Comparison of ENCODE assay signal across 12 cellular contexts in genomic region chr7:43600046-43600445, GRCh38.
"Had no signal": no experiment of that assay in that cellular context is flagged by ENCODE, and none has a peak within 500 bp of the region (broad histone marks: within the 10 kb centered on the region; RNA-seq: fewer than 3 reads in every experiment).

No MANE protein-coding gene starts in this region.

- H3K4me1 Mint-ChIP-seq: nephron progenitor cell had no signal

- DNase-seq: activated CD4-positive, alpha-beta T cell treated with anti-CD3 and anti-CD28 coated beads, Interleukin-2, amount 50 U/mL, for 4 hours; activated CD8-positive, alpha-beta memory T cell treated with anti-CD3 and anti-CD28 coated beads, Interleukin-2, amount 10 ng/mL, durations not matched to agents 7 days and 5 days; activated naive CD4-positive, alpha-beta T cell; activated T-cell treated with anti-CD3 and anti-CD28 coated beads, Interleukin-2, amount 50 U/mL, for 4 hours; amniotic stem cell; mucosa of descending colon; nephron progenitor cell; right lobe of liver; thyroid gland had no signal

- H3K9me3 Mint-ChIP-seq: activated T-cell treated with anti-CD3 and anti-CD28 coated beads, Interleukin-2, amount 50 U/mL, for 4 hours had no signal

- H3K27me3 Mint-ChIP-seq: activated CD8-positive, alpha-beta memory T cell treated with anti-CD3 and anti-CD28 coated beads, Interleukin-2, amount 10 ng/mL, durations not matched to agents 7 days and 5 days had no signal

- ATAC-seq: activated CD4-positive, CD25-positive, alpha-beta regulatory T cell treated with anti-CD3 and anti-CD28 coated beads, Interleukin-2, amount 50 U/mL, for 24 hours; activated CD8-positive, alpha-beta memory T cell treated with anti-CD3 and anti-CD28 coated beads, Interleukin-2, amount 10 ng/mL, durations not matched to agents 7 days and 5 days; left lobe of liver; mucosa of descending colon; right lobe of liver had no signal

- H3K27ac Mint-ChIP-seq: activated CD8-positive, alpha-beta memory T cell treated with anti-CD3 and anti-CD28 coated beads, Interleukin-2, amount 10 ng/mL, durations not matched to agents 7 days and 5 days; T-helper 2 cell treated with Interferon-gamma antibody and Interleukin-4, amounts not matched to agents 5 μg/mL and 100 μg/mL, for 36 hours had no signal

- H3K4me3 Mint-ChIP-seq: activated CD8-positive, alpha-beta memory T cell treated with anti-CD3 and anti-CD28 coated beads, Interleukin-2, amount 10 ng/mL, durations not matched to agents 7 days and 5 days; activated T-cell treated with anti-CD3 and anti-CD28 coated beads, Interleukin-2, amount 50 U/mL, for 4 hours; nephron progenitor cell; T-helper 2 cell treated with Interferon-gamma antibody and Interleukin-4, amounts not matched to agents 5 μg/mL and 100 μg/mL, for 36 hours had no signal
